Comparison of ENCODE assay signal across 5 cellular contexts in genomic region chr17:83066543-83066890, GRCh38. TPM values are rescaled to one million over a fixed set of nuclear protein-coding genes. Genes with fewer than 3 reads are reported as not detected.
DNase-seq lines count a peak whose midpoint lies in the region; ATAC-seq, FAIRE-seq and TF ChIP-seq lines count a peak whose summit lies in the region.
"Not testable (repeated sequence)": the region's sequence is repeated elsewhere in the genome, so short reads cannot be mapped to it uniquely, and the experiment has no call there.

No MANE protein-coding gene starts in this region.

- not testable (repeated sequence) for H3K9me1 ChIP-seq in K562 (ENCODE audit: control insufficient read depth, insufficient read depth, low read length)

- H3K36me3 Mint-ChIP-seq in activated CD8-positive, alpha-beta memory T cell treated with anti-CD3 and anti-CD28 coated beads, Interleukin-2, amount 10 ng/mL, durations not matched to agents 7 days and 5 days = not testable (repeated sequence)

- not testable (repeated sequence) for TF ChIP-seq RAD21 in K562 (CRISPR knock-in tag; conservative IDR thresholded peaks at IDR 0.05 in 1 of 2, IDR thresholded peaks at IDR 0.05 in 1 of 2)

- not testable (repeated sequence) for FAIRE-seq in K562 (lab: Jason Lieb, UNC)

- DNase-seq in activated CD8-positive, alpha-beta memory T cell treated with anti-CD3 and anti-CD28 coated beads, Interleukin-2, amount 10 ng/mL, durations not matched to agents 7 days and 5 days = peak; percentile 19
- DNase-seq in K562 (ENCODE audit: extremely low read depth in 1 of 4, low spot score in 3 of 4) = not testable (repeated sequence)
- DNase-seq in Right ventricle myocardium superior (peak; percentile 14), mesenteric fat pad (ENCODE audit: low spot score) (peak; percentile 41), spleen (peak; percentile 53)

- POLR2A ChIA-PET in K562 (lab: Yijun Ruan, JAX) = interaction anchor here (0.7 to 1.1 kb wide), 3 partner anchors 10 to 66 kb away, joined by 3 to 5 read pairs (median 3); partner anchors contain the start of gene METRNL

- not testable (repeated sequence) for H3K27ac ChIP-seq in K562 (ENCODE audit: extremely low read depth, low read depth, low read length); spleen

- not testable (repeated sequence) for H3K9me3 Mint-ChIP-seq in activated CD8-positive, alpha-beta memory T cell treated with anti-CD3 and anti-CD28 coated beads, Interleukin-2, amount 10 ng/mL, durations not matched to agents 7 days and 5 days (ENCODE audit: low read depth)

- peaks cover 8 to 85% of the 10 kb centered on the region in 2 experiments for H3K4me1 ChIP-seq in K562 (replicated peaks in 1 of 2; ENCODE audit: control insufficient read depth in 2 of 2, insufficient read depth in 2 of 2, low read length in 2 of 2)
- H3K4me1 ChIP-seq in spleen = peaks cover 0 to 27% (median 6%) of the 10 kb centered on the region in 6 donors

- peaks cover 24% of the 10 kb centered on the region for H3K4me1 Mint-ChIP-seq in activated CD8-positive, alpha-beta memory T cell treated with anti-CD3 and anti-CD28 coated beads, Interleukin-2, amount 10 ng/mL, durations not matched to agents 7 days and 5 days

- peaks cover 15% of the 10 kb centered on the region for H3K27me3 Mint-ChIP-seq in activated CD8-positive, alpha-beta memory T cell treated with anti-CD3 and anti-CD28 coated beads, Interleukin-2, amount 10 ng/mL, durations not matched to agents 7 days and 5 days

- not testable (repeated sequence) for TF ChIP-seq CTCF in K562 (IDR thresholded peaks at IDR 0.05 in 2 of 3, conservative IDR thresholded peaks at IDR 0.05 in 1 of 3; ENCODE audit: insufficient read depth in 2 of 3, low read depth in 1 of 3, low read length in 3 of 3); spleen (IDR thresholded peaks at IDR 0.05 in 8 of 11, conservative IDR thresholded peaks at IDR 0.05 in 3 of 11)

- ATAC-seq in activated CD8-positive, alpha-beta memory T cell treated with anti-CD3 and anti-CD28 coated beads, Interleukin-2, amount 10 ng/mL, durations not matched to agents 7 days and 5 days; K562; Right ventricle myocardium superior (ENCODE audit: poor library complexity): not testable (repeated sequence)

- peaks cover 4 to 27% of the 10 kb centered on the region in 2 experiments; a peak in 3 of 5 replicates for H3K27me3 ChIP-seq in K562 (ENCODE audit: control insufficient read depth in 2 of 2, insufficient read depth in 2 of 2, low read length in 2 of 2)
- H3K27me3 ChIP-seq in spleen (replicated peaks in 1 of 7) = peaks cover 0 to 15% (median 0%) of the 10 kb centered on the region in 7 donors

- TF ChIP-seq EP300 in K562 (IDR thresholded peaks at IDR 0.05; ENCODE audit: low read length) = not testable (repeated sequence)

- H2AFZ ChIP-seq in K562 (ENCODE audit: low read depth, low read length) = not testable (repeated sequence)

- in situ Hi-C loops in K562 (cut with MboI) = not testable (repeated sequence)

- H3K27ac Mint-ChIP-seq in activated CD8-positive, alpha-beta memory T cell treated with anti-CD3 and anti-CD28 coated beads, Interleukin-2, amount 10 ng/mL, durations not matched to agents 7 days and 5 days = not testable (repeated sequence)

- not testable (repeated sequence) for H3K36me3 ChIP-seq in K562 (ENCODE audit: control insufficient read depth, insufficient read depth, low read length); spleen

- not testable (repeated sequence) for H3K4me3 ChIP-seq in K562, spleen

- not testable (repeated sequence) for H3K79me2 ChIP-seq in K562 (ENCODE audit: control insufficient read depth, insufficient read depth, low read length)

- H3K4me3 Mint-ChIP-seq in activated CD8-positive, alpha-beta memory T cell treated with anti-CD3 and anti-CD28 coated beads, Interleukin-2, amount 10 ng/mL, durations not matched to agents 7 days and 5 days = not testable (repeated sequence)

- not testable (repeated sequence) for BruUV-seq in K562 (replicated peaks; lab: Mats Ljungman, UMichigan)

- H3K9me3 ChIP-seq in K562 (replicated peaks; ENCODE audit: control insufficient read depth, insufficient read depth, low read depth, low read length); spleen: not testable (repeated sequence)

- CTCF ChIA-PET in activated CD8-positive, alpha-beta memory T cell treated with anti-CD3 and anti-CD28 coated beads, Interleukin-2, amount 10 ng/mL, durations not matched to agents 7 days and 5 days (lab: Charles Lee); K562 (lab: Yijun Ruan, JAX; ENCODE audit: low intra/inter-chr PET ratio): not testable (repeated sequence)

- intact Hi-C loops in K562 (cut with micrococcal nuclease); Right ventricle myocardium superior (cut with DNase I); spleen (cut with DNase I; ENCODE audit: low total_unique reads): not testable (repeated sequence)

- WGBS in K562 (ENCODE audit: insufficient coverage, low coverage, missing lambda C conversion rate) = 84% methylated on average over 7 of the region's 19 CpGs
- 75 to 94% (median 86%) methylated on average over 11 to 19 of the region's 19 CpGs for WGBS in spleen, 5 donors

- H3K9ac ChIP-seq in K562 (ENCODE audit: insufficient read depth in 1 of 2, low read depth in 2 of 2, low read length in 2 of 2) = not testable (repeated sequence)

- TF ChIP-seq POLR2A in K562 (conservative IDR thresholded peaks at IDR 0.05); spleen (IDR thresholded peaks at IDR 0.05): not testable (repeated sequence)

- H4K20me1 ChIP-seq in K562 (replicated peaks; ENCODE audit: control insufficient read depth, insufficient read depth, low read length) = not testable (repeated sequence)

- not testable (repeated sequence) for H3K4me2 ChIP-seq in K562 (ENCODE audit: insufficient read depth, low read length)

TF ChIP-seq in K562, 482 proteins besides CTCF, POLR2A, EP300 and RAD21:
- TF ChIP-seq HNRNPL (IDR thresholded peaks at IDR 0.05; ENCODE audit: low read depth, low read length) = 0 out of 2 replicates have a peak, but pooled peaks have one; percentile 42
TF ChIP-seq in K562: peak in this region for 1; not testable (repeated sequence) for 481.

RNA-seq across cellular contexts. Expression of gene METRNL, which starts 12.9 kb away (rescaled TPM):
- 10 to 100 TPM; 42.9 to 49.9 TPM for total RNA-seq in activated CD8-positive, alpha-beta memory T cell treated with anti-CD3 and anti-CD28 coated beads, Interleukin-2, amount 10 ng/mL, durations not matched to agents 7 days and 5 days
- 12.2 and 22.8 TPM in 2 replicates for total RNA-seq in K562 (2011; cell fraction: chromatin; rRNA removed; ENCODE audit: low replicate concordance)
- 23.4 and 25.7 TPM in 2 replicates for total RNA-seq in K562 (2011; cell fraction: nucleolus; rRNA removed)
- 12.5 and 12.8 TPM in 2 replicates for total RNA-seq in K562 (2011; cell fraction: nucleoplasm; rRNA removed)
- total RNA-seq in K562 (2014; rRNA removed) = 28.2 and 34.9 TPM in 2 replicates
- 2.2 and 2.3 TPM in 2 replicates for total RNA-seq in K562 (2014; rRNA removed; fragmentation: Illumina TruSeq; extraction: Trizol)
- 10.7 and 14.2 TPM in 2 replicates for total RNA-seq in K562 (2015; rRNA removed; fragmentation: Illumina TruSeq; extraction: Trizol)
- 25.7 and 31.8 TPM in 2 replicates for total RNA-seq in K562 (2021)
- polyA plus RNA-seq in K562 (2011; rRNA removed) = 2.9 and 6.2 TPM in 2 replicates
- polyA plus RNA-seq in K562 (2011; cell fraction: cytosol; rRNA removed) = 14.1 and 23.9 TPM in 2 replicates
- 8.7 and 14.9 TPM in 2 replicates for polyA plus RNA-seq in K562 (2011; cell fraction: nucleus; rRNA removed)
- 24.6 and 38.9 TPM in 2 replicates for polyA plus RNA-seq in K562 (2012)
- 1.7 and 10.2 TPM in 2 replicates for polyA plus RNA-seq in K562 (2014; fragmentation: Illumina TruSeq; extraction: Trizol)
- under 1 TPM; 0.17 to 0.18 TPM for polyA plus RNA-seq in K562 (2014; fragmentation: Nextera tagmentation; extraction: Ambion mirVana)
- 19.5 and 23.5 TPM in 2 replicates for polyA plus RNA-seq in K562 (2014; rRNA removed)
- polyA minus RNA-seq in K562 (2011; rRNA and poly(A)+ RNA removed) = 1.9 and 2.0 TPM in 2 replicates
- 19.5 and 23.5 TPM in 2 replicates for polyA minus RNA-seq in K562 (2011; cell fraction: cytosol; rRNA and poly(A)+ RNA removed)
- polyA minus RNA-seq in K562 (2011; cell fraction: nucleus; rRNA and poly(A)+ RNA removed) = 6.1 and 6.4 TPM in 2 replicates
- 70.3 TPM for total RNA-seq in Right ventricle myocardium superior
- total RNA-seq in mesenteric fat pad = 151 TPM
- total RNA-seq in spleen = 10 to 100 TPM; 14.7 to 51.2 (median 38.5) TPM
- polyA plus RNA-seq in spleen = 10 to 100 TPM; 15.3 to 26.5 (median 21.8) TPM
